Comparison of ENCODE assay signal across 31 cellular contexts in genomic region chr4:173195708-173196107, GRCh38. TPM values are rescaled to one million over a fixed set of nuclear protein-coding genes. Genes with fewer than 3 reads are reported as not detected.
A peak's percentile ranks its signal among the peaks of the same experiment; 100 is the strongest.
DNase-seq lines count a peak whose midpoint lies in the region; ATAC-seq and TF ChIP-seq lines count a peak whose summit lies in the region.
"Had no signal": no experiment of that assay in that cellular context is flagged by ENCODE, and none has a peak within 500 bp of the region (broad histone marks: within the 10 kb centered on the region; RNA-seq: fewer than 3 reads in every experiment).

No MANE protein-coding gene starts in this region.

- no peaks in the 10 kb centered on the region for H3K36me3 ChIP-seq in parathyroid adenoma (ENCODE audit: control insufficient read depth, insufficient read depth, low read length)
- H3K36me3 ChIP-seq: BE2C, esophagus squamous epithelium, left ventricle myocardium inferior, Peyer's patch, prostate gland, tibial nerve had no signal

- DNase-seq in activated gamma-delta T cell (lab: John Stamatoyannopoulos, UW), result no peak
- DNase-seq in lower leg skin (ENCODE audit: low spot score in 2 of 2), result no peak
- no peak for DNase-seq in SKM-1 treated with dmso at 0.1 percent for 144 hours (lab: John Stamatoyannopoulos, UW; ENCODE audit: unreplicated experiment)
- DNase-seq in KG1 (lab: John Stamatoyannopoulos, UW), result no peak
- DNase-seq: activated CD4-positive, alpha-beta T cell treated with anti-CD3 and anti-CD28 coated beads for 4 hours; amniotic stem cell; BE2C; CD8-positive, alpha-beta memory T cell; cerebellar nuclear complex; dorsolateral prefrontal cortex; EL; esophagus squamous epithelium; foreskin keratinocyte; HCEC 1CT; islet precursor cell; left ventricle myocardium inferior; NCI-H1417 treated with DMSO at 0.1 percent for 48 hours; NCI-H2081; NCI-H2227 treated with DMSO at 0.1 percent for 48 hours; NCI-H526; NK-92 treated with Interleukin-12 subunit alpha and Interleukin-12 subunit beta, amount 100 ng/mL, for 24 hours; Peyer's patch; SHP77; stimulated activated CD8-positive, alpha-beta memory T cell treated with anti-CD3 and anti-CD28 coated beads, Interleukin-4, amount 100 ng/mL, for 48 hours had no signal

- H3K4me2 ChIP-seq in parathyroid adenoma (ENCODE audit: low read length), result peak overlapping the region; percentile 14

- ATAC-seq in GM18505 (IDR thresholded peaks at IDR 0.05; ENCODE audit: unreplicated experiment), result peak; percentile 50
- ATAC-seq in HG02642 (IDR thresholded peaks at IDR 0.05; ENCODE audit: poor library complexity, unreplicated experiment), result peak; percentile 52
- ATAC-seq in HG03432 (IDR thresholded peaks at IDR 0.05; ENCODE audit: unreplicated experiment), result peak; percentile 37
- ATAC-seq: foreskin keratinocyte, sciatic nerve had no signal

- TF ChIP-seq POLR2A in GM18505 (IDR thresholded peaks at IDR 0.05; ENCODE audit: borderline replicate concordance, extremely low read depth, insufficient read depth, insufficient read length), result no peak
- no peak for TF ChIP-seq POLR2A in lower leg skin (IDR thresholded peaks at IDR 0.05)

- no peak overlapping the region for H2AFZ ChIP-seq in parathyroid adenoma

- H3K4me1 ChIP-seq in parathyroid adenoma, result peaks cover 11% of the 10 kb centered on the region
- H3K4me1 ChIP-seq: BE2C, left ventricle myocardium inferior, prostate gland had no signal

- intact Hi-C loops in lower leg skin (cut with DNase I; ENCODE audit: low total_unique reads), result no loop called here

- H3K9me3 ChIP-seq in parathyroid adenoma (ENCODE audit: control insufficient read depth, low read length), result no peaks in the 10 kb centered on the region
- H3K9me3 ChIP-seq: BE2C, esophagus squamous epithelium, left ventricle myocardium inferior, Peyer's patch, prostate gland, tibial nerve had no signal

- H3K4me3 ChIP-seq in parathyroid adenoma (ENCODE audit: low read depth, low read length) (no peak overlapping the region), lower leg skin (ENCODE audit: low read depth, poor library complexity, severe bottlenecking) (no peak overlapping the region)
- H3K4me3 ChIP-seq: dorsolateral prefrontal cortex, esophagus squamous epithelium, left ventricle myocardium inferior, Peyer's patch, prostate gland, tibial nerve had no signal

- no peaks in the 10 kb centered on the region for H3K27me3 ChIP-seq in parathyroid adenoma (ENCODE audit: control insufficient read depth, insufficient read depth, low read length)
- H3K27me3 ChIP-seq: BE2C, dorsolateral prefrontal cortex, esophagus squamous epithelium, foreskin keratinocyte, Peyer's patch, tibial nerve had no signal

- peak overlapping the region; percentile 30 for H3K27ac ChIP-seq in parathyroid adenoma
- H3K27ac ChIP-seq: esophagus squamous epithelium, foreskin keratinocyte, left ventricle myocardium inferior, Peyer's patch, prostate gland, tibial nerve had no signal

- no peak overlapping the region for H3K9ac ChIP-seq in parathyroid adenoma

- TF ChIP-seq CTCF in parathyroid adenoma (IDR thresholded peaks at IDR 0.05), result no peak
- no peak for TF ChIP-seq CTCF in lower leg skin (IDR thresholded peaks at IDR 0.05)

- 65 to 80% methylated on average over 1 of the region's 1 CpG for WGBS in lower leg skin, 2 donors

- H3K79me2 ChIP-seq in parathyroid adenoma, result no peaks in the 10 kb centered on the region

RNA-seq across cellular contexts. Expression of gene GALNT7, which starts 27.1 kb away (rescaled TPM):
- total RNA-seq in lower leg skin, result 10 to 100 TPM in 3 of 4 donors, 1 to 10 TPM in 1; 2.3 to 14.0 (median 12.5) TPM
